23 cellular contexts compared by ENCODE assay signal in the genomic region with DNA sequence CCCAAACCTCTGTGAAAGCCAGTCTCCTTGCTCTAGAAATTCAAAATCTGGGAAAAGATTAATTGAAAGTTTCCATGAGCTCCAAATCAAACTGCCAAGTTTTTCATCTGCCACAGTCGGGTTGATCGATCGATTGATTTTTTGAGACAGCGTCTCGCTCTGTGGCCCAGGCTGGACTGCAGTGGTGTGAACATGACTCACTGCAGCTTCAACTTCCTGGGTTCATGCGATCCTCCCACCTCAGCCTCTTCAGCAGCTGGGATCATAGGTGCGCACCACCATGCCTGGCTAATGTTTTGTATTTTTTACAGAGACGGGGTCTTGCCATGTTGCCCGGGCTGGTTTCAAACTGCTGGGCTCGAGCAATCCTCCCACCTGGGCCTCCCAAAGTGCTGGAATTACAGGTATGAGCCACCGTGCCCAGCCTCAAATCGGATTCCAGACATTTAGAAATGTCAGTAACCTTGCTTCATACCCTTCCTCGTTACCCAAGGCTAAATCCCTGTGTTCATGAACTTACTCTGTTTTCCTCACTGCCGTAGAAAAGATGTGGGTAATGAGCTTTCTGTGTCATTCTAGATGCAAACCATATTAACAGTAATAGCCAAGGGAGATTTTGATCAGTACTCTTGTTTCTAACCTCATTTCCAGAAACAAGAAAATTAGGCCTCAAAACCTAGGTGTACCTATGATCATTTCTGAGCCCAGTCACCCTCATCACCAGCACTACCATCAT.
DNase-seq lines count a peak whose midpoint lies in the region; ATAC-seq, FAIRE-seq and TF ChIP-seq lines count a peak whose summit lies in the region.
"Had no signal": no experiment of that assay in that cellular context is flagged by ENCODE, and none has a peak within 500 bp of the region (broad histone marks: within the 10 kb centered on the region; RNA-seq: fewer than 3 reads in every experiment).

No MANE protein-coding gene starts in this region.

- POLR2A ChIA-PET in HepG2 (lab: Yijun Ruan, JAX) = no interaction called here

- H4K20me1 ChIP-seq in HepG2 (ENCODE audit: insufficient read depth, low read length) = no peaks in the 10 kb centered on the region
- H4K20me1 ChIP-seq: BLaER1 had no signal

- no peak overlapping the region for H2AFZ ChIP-seq in HepG2 (ENCODE audit: low read length)

- BruUV-seq in Calu3 (replicated peaks; lab: Mats Ljungman, UMichigan) (no TSS peak), HepG2 (replicated peaks; lab: Mats Ljungman, UMichigan) (no TSS peak)

- H3K4me3 ChIP-seq in HepG2 (replicated peaks in 1 of 3; ENCODE audit: insufficient read depth in 1 of 3, low read depth in 2 of 3, low read length in 3 of 3) = no peak overlapping the region
- H3K4me3 ChIP-seq: A549, BLaER1 had no signal

- intact Hi-C loops in Calu3 (cut with micrococcal nuclease; ENCODE audit: unreplicated experiment) (no loop called here), HepG2 (cut with micrococcal nuclease; ENCODE audit: unreplicated experiment) (no loop called here)

- no peak overlapping the region for H3K4me2 ChIP-seq in HepG2 (ENCODE audit: low read depth, low read length)
- H3K4me2 ChIP-seq: A549, BLaER1 had no signal

- CTCF ChIA-PET in Calu3 (lab: Charles Lee) = no interaction called here
- CTCF ChIA-PET in HepG2 (lab: Yijun Ruan, JAX; ENCODE audit: low intra/inter-chr PET ratio, low total read pairs) = no interaction called here

- no peak overlapping the region for H3K27ac ChIP-seq in HepG2 (ENCODE audit: extremely low read length, insufficient read depth, low read length)
- H3K27ac ChIP-seq: 22Rv1, A549, BLaER1 had no signal

- no peak overlapping the region for H3K9ac ChIP-seq in HepG2 (ENCODE audit: insufficient read depth, low read depth, low read length)
- H3K9ac ChIP-seq: BLaER1 had no signal

- no peaks in the 10 kb centered on the region for H3K27me3 Mint-ChIP-seq in Calu3 (ENCODE audit: unreplicated experiment)
- H3K27me3 Mint-ChIP-seq: CD4-positive, alpha-beta memory T cell; CD4-positive, CD25-positive, alpha-beta regulatory T cell had no signal

- peak; percentile 58 for DNase-seq in activated effector memory CD4-positive, alpha-beta T cell treated with anti-CD3 and anti-CD28 coated beads, Interleukin-2, amount 50 U/mL, for 16 hours
- DNase-seq in activated effector memory CD4-positive, alpha-beta T cell treated with Interleukin-2 at 50 U/mL for 16 hours = no peak
- DNase-seq in Calu3 (peak; percentile 52), HepG2 (ENCODE audit: low spot score) (no peak), mucosa of gallbladder (ENCODE audit: low spot score) (peak; percentile 44)
- no peak for DNase-seq in stimulated activated CD4-positive, alpha-beta T cell treated with anti-CD3 and anti-CD28 coated beads, Interleukin-4, amount 100 ng/mL, for 4 hours
- DNase-seq: BE2C; C1 segment of cervical spinal cord; CD4-positive, alpha-beta memory T cell; CD4-positive, CD25-positive, alpha-beta regulatory T cell; CD8-positive, alpha-beta memory T cell; COR-L47; DMS79 treated with DMSO at 0.1 percent for 48 hours; GF-D8 had no signal

- no peaks in the 10 kb centered on the region; a peak in 1 of 5 replicates for H3K27me3 ChIP-seq in HepG2 (ENCODE audit: control insufficient read depth in 1 of 2, insufficient read depth in 2 of 2, low read length in 2 of 2)
- H3K27me3 ChIP-seq: BE2C, BLaER1 had no signal

- FAIRE-seq in HepG2 (lab: Jason Lieb, UNC) = no peak
- FAIRE-seq: A549, D721Med, G401.6, GM12891 had no signal

- no peak for TF ChIP-seq RAD21 in HepG2 (CRISPR knock-in tag; IDR thresholded peaks at IDR 0.05)

- H3K4me1 Mint-ChIP-seq in Calu3 (ENCODE audit: low read depth, unreplicated experiment) = peaks cover 16% of the 10 kb centered on the region
- H3K4me1 Mint-ChIP-seq: CD14-positive monocyte; CD4-positive, alpha-beta memory T cell; CD4-positive, CD25-positive, alpha-beta regulatory T cell; CD8-positive, alpha-beta memory T cell had no signal

- no peaks in the 10 kb centered on the region for H3K9me3 ChIP-seq in HepG2 (ENCODE audit: low read length)
- H3K9me3 ChIP-seq: A549, BE2C, BLaER1 had no signal

- in situ Hi-C loops in HepG2 (cut with HindIII; ENCODE audit: extremely low pct_ligation_motif_present, low pct_unique_long_range_greater_than_20kb) = loop anchor here (25.0 kb wide), 2 partner anchors 438 to 563 kb away; no protein-coding TSS in a partner anchor

- no peak for TF ChIP-seq EP300 in HepG2 (IDR thresholded peaks at IDR 0.05; ENCODE audit: low read depth in 2 of 2, low read length in 2 of 2)
- no peak for TF ChIP-seq EP300 in HepG2 (CRISPR knock-in tag; IDR thresholded peaks at IDR 0.05; ENCODE audit: borderline replicate concordance)

- TF ChIP-seq CTCF in Calu3 (IDR thresholded peaks at IDR 0.05; ENCODE audit: unreplicated experiment) (no peak), HepG2 (CRISPR knock-in tag; IDR thresholded peaks at IDR 0.05) (no peak)

- WGBS in HepG2 (ENCODE audit: low lambda C conversion rate) = 35% methylated on average over 14 of the region's 14 CpGs

- no peaks in the 10 kb centered on the region for H3K9me3 Mint-ChIP-seq in Calu3 (ENCODE audit: low read depth, unreplicated experiment)
- H3K9me3 Mint-ChIP-seq: CD14-positive monocyte; CD4-positive, alpha-beta memory T cell; CD4-positive, CD25-positive, alpha-beta regulatory T cell; CD8-positive, alpha-beta memory T cell had no signal

- no peaks in the 10 kb centered on the region for H3K79me2 ChIP-seq in HepG2 (ENCODE audit: insufficient read depth, low read length)

- no peak overlapping the region for H3K27ac Mint-ChIP-seq in Calu3 (ENCODE audit: unreplicated experiment)
- H3K27ac Mint-ChIP-seq: CD14-positive monocyte; CD4-positive, alpha-beta memory T cell; CD4-positive, CD25-positive, alpha-beta regulatory T cell had no signal

- H3K36me3 ChIP-seq in HepG2 (replicated peaks in 1 of 2; ENCODE audit: control insufficient read depth in 1 of 2, insufficient read depth in 2 of 2, low read length in 2 of 2) = no peaks in the 10 kb centered on the region
- H3K36me3 ChIP-seq: BE2C, BLaER1 had no signal

- H3K4me1 ChIP-seq in HepG2 (ENCODE audit: insufficient read depth, low read length) = no peaks in the 10 kb centered on the region
- H3K4me1 ChIP-seq: A549, BE2C, BLaER1 had no signal

- no peak for ATAC-seq in HepG2
- no peak for ATAC-seq in GM21717 (IDR thresholded peaks at IDR 0.05; ENCODE audit: unreplicated experiment)
- no peak for ATAC-seq in HG03442 (IDR thresholded peaks at IDR 0.05; ENCODE audit: unreplicated experiment)
- ATAC-seq: A549 had no signal

- H3K36me3 Mint-ChIP-seq in Calu3 (ENCODE audit: insufficient read depth, unreplicated experiment) = no peaks in the 10 kb centered on the region
- H3K36me3 Mint-ChIP-seq: CD14-positive monocyte; CD4-positive, alpha-beta memory T cell; CD4-positive, CD25-positive, alpha-beta regulatory T cell; CD8-positive, alpha-beta memory T cell had no signal

- H3K4me3 Mint-ChIP-seq in Calu3 (ENCODE audit: low read depth, unreplicated experiment) = no peak overlapping the region
- H3K4me3 Mint-ChIP-seq: CD14-positive monocyte; CD4-positive, alpha-beta memory T cell; CD4-positive, CD25-positive, alpha-beta regulatory T cell; CD8-positive, alpha-beta memory T cell had no signal

- TF ChIP-seq POLR2A in HepG2 (IDR thresholded peaks at IDR 0.05; ENCODE audit: insufficient read depth in 1 of 2, low read depth in 2 of 2, low read length in 2 of 2) = no peak

TF ChIP-seq in HepG2, 621 proteins besides CTCF, POLR2A, EP300 and RAD21:
- TF ChIP-seq KAT2B (IDR thresholded peaks at IDR 0.05; ENCODE audit: borderline replicate concordance, low read depth, low read length) = peak; percentile 78; the same call in 1 of the 2 replicates
- TF ChIP-seq ZSCAN21 (CRISPR knock-in tag; IDR thresholded peaks at IDR 0.05; ENCODE audit: borderline replicate concordance) = no peak
- 0 out of 2 replicates have a peak, but pooled peaks have one; percentile 6 for TF ChIP-seq FOSL2 (CRISPR knock-in tag; IDR thresholded peaks at IDR 0.05)
TF ChIP-seq in HepG2: peak in this region for 2.

Comparison
In these comparisons a context has a peak if more than half of its experiments do, and no peak if none do; other contexts are left out.
1. DNase-seq: peak in activated effector memory CD4-positive, alpha-beta T cell treated with anti-CD3 and anti-CD28 coated beads, Interleukin-2, amount 50 U/mL, for 16 hours (single experiment), Calu3 (single experiment) and mucosa of gallbladder (single experiment); none in activated effector memory CD4-positive, alpha-beta T cell treated with Interleukin-2 at 50 U/mL for 16 hours (single experiment), HepG2 (single experiment) and stimulated activated CD4-positive, alpha-beta T cell treated with anti-CD3 and anti-CD28 coated beads, Interleukin-4, amount 100 ng/mL, for 4 hours (0 of 2).